28 cellular contexts compared by ENCODE assay signal in the genomic region with DNA sequence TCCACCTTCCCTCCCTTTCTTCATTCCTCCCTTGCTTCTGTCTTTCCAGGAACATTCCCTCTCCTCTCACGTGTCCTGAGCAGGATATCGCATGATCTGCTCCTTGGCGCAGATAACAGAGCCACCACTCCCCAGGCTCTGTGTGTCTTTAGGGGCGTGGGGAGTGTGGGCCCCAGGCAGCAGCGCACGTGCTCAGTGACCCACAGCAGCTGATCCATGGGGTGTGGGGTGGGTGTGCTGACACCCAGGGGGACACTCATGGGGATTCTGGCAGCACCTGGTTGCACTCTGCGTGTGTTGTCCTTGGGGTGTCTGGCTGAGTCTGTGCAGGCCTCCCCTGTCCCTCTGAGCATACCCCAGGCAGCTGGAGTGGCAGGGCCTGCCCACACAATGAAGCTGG. TPM values are rescaled to one million over a fixed set of nuclear protein-coding genes. Genes with fewer than 3 reads are reported as not detected.
DNase-seq lines count a peak whose midpoint lies in the region; ATAC-seq and TF ChIP-seq lines count a peak whose summit lies in the region.
"Had no signal": no experiment of that assay in that cellular context is flagged by ENCODE, and none has a peak within 500 bp of the region (broad histone marks: within the 10 kb centered on the region; RNA-seq: fewer than 3 reads in every experiment).

No MANE protein-coding gene starts in this region.

- WGBS in esophagus squamous epithelium, 2 donors, result 71 to 73% methylated on average over 2 to 7 of the region's 7 CpGs
- WGBS in urinary bladder, result 79% methylated on average over 7 of the region's 7 CpGs
- WGBS in mammary epithelial cell (ENCODE audit: low coverage, missing lambda C conversion rate), result 100% methylated on average over 4 of the region's 7 CpGs

- no peaks in the 10 kb centered on the region for H3K27me3 Mint-ChIP-seq in natural killer cell treated with Interleukin-12 subunit alpha and Interleukin-12 subunit beta and Interleukin-15 and Interleukin-18, amount 100 ng/mL, for 72 hours
- H3K27me3 Mint-ChIP-seq in natural killer cell (ENCODE audit: low read depth in 2 of 2), result no peaks in the 10 kb centered on the region
- H3K27me3 Mint-ChIP-seq in nephron (ENCODE audit: low read depth), result peaks cover 15% of the 10 kb centered on the region

- H3K36me3 ChIP-seq in esophagus squamous epithelium (no peaks in the 10 kb centered on the region), urinary bladder (ENCODE audit: insufficient read depth) (no peaks in the 10 kb centered on the region), mammary epithelial cell (ENCODE audit: insufficient read depth, low read length) (no peaks in the 10 kb centered on the region)
- H3K36me3 ChIP-seq: lower lobe of right lung, upper lobe of left lung had no signal

- no TSS peak for BruUV-seq in mammary epithelial cell (replicated peaks; lab: Mats Ljungman, UMichigan)

- peaks cover 15 to 92% (median 19%) of the 10 kb centered on the region in 3 donors for H3K4me1 ChIP-seq in esophagus squamous epithelium
- H3K4me1 ChIP-seq in urinary bladder (ENCODE audit: insufficient read depth), result no peaks in the 10 kb centered on the region
- H3K4me1 ChIP-seq in foreskin keratinocyte, result peaks cover 23% of the 10 kb centered on the region
- H3K4me1 ChIP-seq in mammary epithelial cell (ENCODE audit: insufficient read depth, low read length), result peaks cover 35% of the 10 kb centered on the region

- H3K4me2 ChIP-seq in mammary epithelial cell (ENCODE audit: insufficient read depth, low read depth, low read length), result no peak overlapping the region
- H3K4me2 ChIP-seq: SK-N-SH had no signal

- CTCF ChIA-PET in mammary epithelial cell (lab: Charles Lee; ENCODE audit: low non-redundant PET), result no interaction called here

- in situ Hi-C loops in mammary epithelial cell (cut with MboI; ENCODE audit: low sequenced_read_pairs in 2 of 2), result loop anchor here in 1 of 2 donors (25.0 kb wide), 1 partner anchor 620 kb away; the partner anchor contains the start of gene MRPL33

- dilution Hi-C loops in mammary epithelial cell (cut with HindIII; ENCODE audit: low sequenced_read_pairs), result no loop called here

- no peaks in the 10 kb centered on the region for H4K20me1 ChIP-seq in mammary epithelial cell (ENCODE audit: insufficient read depth, low read length)

- no peak for TF ChIP-seq CTCF in natural killer cell (IDR thresholded peaks at IDR 0.05)
- TF ChIP-seq CTCF in esophagus squamous epithelium (IDR thresholded peaks at IDR 0.05), result no peak
- no peak for TF ChIP-seq CTCF in nephron (IDR thresholded peaks at IDR 0.05; ENCODE audit: unreplicated experiment in 3 of 3)
- no peak for TF ChIP-seq CTCF in foreskin keratinocyte (conservative IDR thresholded peaks at IDR 0.05)
- no peak for TF ChIP-seq CTCF in mammary epithelial cell (conservative IDR thresholded peaks at IDR 0.05 in 1 of 2, IDR thresholded peaks at IDR 0.05 in 1 of 2; ENCODE audit: extremely low read depth in 1 of 2, insufficient read depth in 1 of 2, low read depth in 1 of 2, low read length in 2 of 2)

- H3K27ac Mint-ChIP-seq in natural killer cell treated with Interleukin-12 subunit alpha and Interleukin-12 subunit beta and Interleukin-15 and Interleukin-18, amount 100 ng/mL, for 72 hours, result peak overlapping the region; percentile 23 to 36
- H3K27ac Mint-ChIP-seq in natural killer cell (no peak overlapping the region), nephron (peak overlapping the region in 2 of 3 experiments; percentile 1)
- H3K27ac Mint-ChIP-seq: H9 had no signal

- H3K9me3 ChIP-seq in esophagus squamous epithelium (no peaks in the 10 kb centered on the region), mammary epithelial cell (replicated peaks; ENCODE audit: insufficient read depth, low read length) (no peaks in the 10 kb centered on the region)
- H3K9me3 ChIP-seq: lower lobe of right lung, SK-N-SH, upper lobe of left lung had no signal

- no peaks in the 10 kb centered on the region for H3K27me3 ChIP-seq in esophagus squamous epithelium
- H3K27me3 ChIP-seq in foreskin keratinocyte, result no peaks in the 10 kb centered on the region
- no peaks in the 10 kb centered on the region for H3K27me3 ChIP-seq in mammary epithelial cell (ENCODE audit: insufficient read depth, low read length)
- H3K27me3 ChIP-seq: dorsolateral prefrontal cortex, upper lobe of left lung had no signal

- peaks cover 38 to 39% of the 10 kb centered on the region in 2 donors for H3K4me1 Mint-ChIP-seq in natural killer cell treated with Interleukin-12 subunit alpha and Interleukin-12 subunit beta and Interleukin-15 and Interleukin-18, amount 100 ng/mL, for 72 hours (ENCODE audit: low read depth in 2 of 2)
- H3K4me1 Mint-ChIP-seq in natural killer cell (peaks cover 30 to 50% of the 10 kb centered on the region in 2 donors), nephron (peaks cover 20% of the 10 kb centered on the region)

- intact Hi-C loops in natural killer cell (cut with micrococcal nuclease) (no loop called here), esophagus squamous epithelium (cut with DNase I) (no loop called here), mammary epithelial cell (cut with micrococcal nuclease) (no loop called here)

- DNase-seq in natural killer cell treated with Interleukin-12 subunit alpha and Interleukin-12 subunit beta and Interleukin-15 and Interleukin-18, amount 100 ng/mL, for 72 hours (ENCODE audit: low spot score), result no peak
- DNase-seq in natural killer cell, result no peak
- no peak for DNase-seq in esophagus squamous epithelium (lab: John Stamatoyannopoulos, UW)
- DNase-seq in foreskin keratinocyte, result no peak
- no peak for DNase-seq in SW480 (ENCODE audit: low spot score)
- no peak for DNase-seq in mammary epithelial cell
- DNase-seq: activated CD4-positive, CD25-positive, alpha-beta regulatory T cell treated with anti-CD3 and anti-CD28 coated beads, Interleukin-2, amount 50 U/mL, for 72 hours; activated gamma-delta T cell treated with Interleukin-2 at 50 U/mL for 16 hours; activated T-cell treated with anti-CD3 and anti-CD28 coated beads, Interleukin-2, amount 50 U/mL, for 1 hour; central memory CD4-positive, alpha-beta T cell; COR-L47; DND-41; dorsolateral prefrontal cortex; H9; lower lobe of right lung; NCI-H1105; NCI-H1930; NCI-H226; NCI-H82; occipital lobe; RPMI8226; SK-N-SH; stimulated activated CD4-positive, alpha-beta T cell treated with anti-CD3 and anti-CD28 coated beads, Interleukin-1b, Interleukin-23, amount 100 ng/mL, for 48 hours; T-helper 2 cell; upper lobe of left lung had no signal

- no peaks in the 10 kb centered on the region for H3K9me3 Mint-ChIP-seq in natural killer cell treated with Interleukin-12 subunit alpha and Interleukin-12 subunit beta and Interleukin-15 and Interleukin-18, amount 100 ng/mL, for 72 hours
- H3K9me3 Mint-ChIP-seq in natural killer cell (no peaks in the 10 kb centered on the region), nephron (no peaks in the 10 kb centered on the region)
- H3K9me3 Mint-ChIP-seq: H9 had no signal

- no peak for ATAC-seq in natural killer cell treated with Interleukin-12 subunit alpha and Interleukin-12 subunit beta and Interleukin-15 and Interleukin-18, amount 100 ng/mL, for 72 hours
- ATAC-seq in natural killer cell (no peak), foreskin keratinocyte (no peak)
- ATAC-seq: lower lobe of right lung had no signal

- H2AFZ ChIP-seq in mammary epithelial cell (ENCODE audit: low read depth, low read length), result no peak overlapping the region

- no peaks in the 10 kb centered on the region for H3K79me2 ChIP-seq in mammary epithelial cell (ENCODE audit: insufficient read depth, low read length)

- no peak overlapping the region for H3K9ac ChIP-seq in mammary epithelial cell (ENCODE audit: insufficient read depth, low read length)
- H3K9ac ChIP-seq: SK-N-SH had no signal

- H3K36me3 Mint-ChIP-seq in natural killer cell treated with Interleukin-12 subunit alpha and Interleukin-12 subunit beta and Interleukin-15 and Interleukin-18, amount 100 ng/mL, for 72 hours, result no peaks in the 10 kb centered on the region
- H3K36me3 Mint-ChIP-seq in natural killer cell (no peaks in the 10 kb centered on the region), nephron (ENCODE audit: low read depth) (no peaks in the 10 kb centered on the region)

- no peak for TF ChIP-seq POLR2A in esophagus squamous epithelium (IDR thresholded peaks at IDR 0.05)

- H3K27ac ChIP-seq in esophagus squamous epithelium (peak overlapping the region; percentile 10 to 93 (median 43)), urinary bladder (ENCODE audit: low read depth) (peak overlapping the region; percentile 4), foreskin keratinocyte (no peak overlapping the region), mammary epithelial cell (ENCODE audit: insufficient read depth, low read depth, low read length) (no peak overlapping the region)
- H3K27ac ChIP-seq: dorsolateral prefrontal cortex, lower lobe of right lung, upper lobe of left lung had no signal

- H3K4me3 Mint-ChIP-seq in natural killer cell treated with Interleukin-12 subunit alpha and Interleukin-12 subunit beta and Interleukin-15 and Interleukin-18, amount 100 ng/mL, for 72 hours, result no peak overlapping the region
- no peak overlapping the region for H3K4me3 Mint-ChIP-seq in natural killer cell
- H3K4me3 Mint-ChIP-seq in nephron, result no peak overlapping the region
- H3K4me3 Mint-ChIP-seq: H9 had no signal

- H3K4me3 ChIP-seq in esophagus squamous epithelium (no peak overlapping the region), urinary bladder (ENCODE audit: low read depth, low read length) (no peak overlapping the region), mammary epithelial cell (replicated peaks in 1 of 3; ENCODE audit: insufficient read depth in 1 of 3, low read depth in 2 of 3, low read length in 3 of 3) (no peak overlapping the region)
- H3K4me3 ChIP-seq: dorsolateral prefrontal cortex, lower lobe of right lung, skin epidermis, upper lobe of left lung had no signal

RNA-seq across cellular contexts. Expression of gene FOSL2, which starts 9.9 kb away (rescaled TPM):
- 10 to 100 TPM; 44.5 to 52.5 TPM for total RNA-seq in natural killer cell treated with Interleukin-12 subunit alpha and Interleukin-12 subunit beta and Interleukin-15 and Interleukin-18, amount 100 ng/mL, for 72 hours
- total RNA-seq in natural killer cell (100 to 1,000 TPM; 414 to 531 (median 455) TPM), esophagus squamous epithelium (100 to 1,000 TPM; 100 to 234 (median 144) TPM), urinary bladder (40.9 TPM), foreskin keratinocyte (35.6 and 38.5 TPM in 2 replicates), mammary epithelial cell (10 to 100 TPM; 89.9 to 92.9 TPM)
- polyA plus RNA-seq in urinary bladder (112 TPM), foreskin keratinocyte (13.6 and 16.9 TPM in 2 replicates), mammary epithelial cell (30.6 TPM)
- 126 TPM for polyA minus RNA-seq in mammary epithelial cell

Comparison
In these comparisons a context has a peak if more than half of its experiments do, and no peak if none do; other contexts are left out.
1. H3K27ac Mint-ChIP-seq: peak in natural killer cell treated with Interleukin-12 subunit alpha and Interleukin-12 subunit beta and Interleukin-15 and Interleukin-18, amount 100 ng/mL, for 72 hours (2 of 2) and nephron (2 of 3); none in natural killer cell (0 of 2).
2. H3K27ac ChIP-seq: peak in esophagus squamous epithelium (4 of 4) and urinary bladder (single experiment); none in foreskin keratinocyte (single experiment) and mammary epithelial cell (single experiment).